In genomic region chr1:36816348-36816747, GRCh38 we compare ENCODE assay signal across 23 cellular contexts.
"Had no signal": no experiment of that assay in that cellular context is flagged by ENCODE, and none has a peak within 500 bp of the region (broad histone marks: within the 10 kb centered on the region; RNA-seq: fewer than 3 reads in every experiment).

No MANE protein-coding gene starts in this region.

- FAIRE-seq: colon had no signal

- H3K27me3 Mint-ChIP-seq: stimulated activated naive CD8-positive, alpha-beta T cell treated with anti-CD3 and anti-CD28 coated beads, Interleukin-15, amount 100 ng/mL, for 72 hours had no signal

- H3K9me3 Mint-ChIP-seq: dendritic cell treated with granulocyte-macrophage colony-stimulating factor and Interleukin-4, amounts not matched to agents 40 ng/mL and 50 ng/mL, for 4 days; effector memory CD8-positive, alpha-beta T cell; natural killer cell treated with Interleukin-12 subunit alpha and Interleukin-12 subunit beta and Interleukin-15 and Interleukin-18, amount 100 ng/mL, for 72 hours; stimulated activated naive B cell treated with anti-CD40 and anti-IgM and Interleukin-4, amounts not matched to agents 10 μg/mL and 1 μg/mL and 100 μg/mL, for 72 hours; stimulated activated naive CD8-positive, alpha-beta T cell treated with anti-CD3 and anti-CD28 coated beads, Interleukin-15, amount 100 ng/mL, for 72 hours had no signal

- H3K36me3 ChIP-seq: esophagus muscularis mucosa, prostate gland, right lobe of liver, transverse colon had no signal

- H3K9me3 ChIP-seq: esophagus muscularis mucosa, prostate gland, right lobe of liver, testis, transverse colon had no signal

- H3K4me3 Mint-ChIP-seq: dendritic cell treated with granulocyte-macrophage colony-stimulating factor and Interleukin-4, amounts not matched to agents 40 ng/mL and 50 ng/mL, for 4 days; effector memory CD8-positive, alpha-beta T cell; natural killer cell treated with Interleukin-12 subunit alpha and Interleukin-12 subunit beta and Interleukin-15 and Interleukin-18, amount 100 ng/mL, for 72 hours; stimulated activated naive B cell treated with anti-CD40 and anti-IgM and Interleukin-4, amounts not matched to agents 10 μg/mL and 1 μg/mL and 100 μg/mL, for 72 hours; stimulated activated naive CD8-positive, alpha-beta T cell treated with anti-CD3 and anti-CD28 coated beads, Interleukin-15, amount 100 ng/mL, for 72 hours had no signal

- H3K4me3 ChIP-seq: esophagus muscularis mucosa, lung, prostate gland, right lobe of liver, testis, transverse colon had no signal

- H3K27ac ChIP-seq: epithelial cell of prostate, esophagus muscularis mucosa, parathyroid adenoma, prostate gland, right lobe of liver, testis, transverse colon had no signal

- DNase-seq: effector memory CD8-positive, alpha-beta T cell; head of caudate nucleus; hippocampal formation; left colon; left ventricle myocardium superior; mesenchymal stem cell; midbrain; stimulated activated CD4-positive, alpha-beta T cell treated with anti-CD3 and anti-CD28 coated beads, Interleukin-15, amount 100 ng/mL, for 24 hours; stimulated activated CD4-positive, alpha-beta T cell treated with anti-CD3 and anti-CD28 coated beads, Interleukin-1b, Interleukin-23, amount 100 ng/mL, for 48 hours; stimulated activated CD4-positive, alpha-beta T cell treated with anti-CD3 and anti-CD28 coated beads, Interleukin-4, amount 100 ng/mL, for 4 hours; stimulated activated naive B cell treated with anti-CD40 and anti-IgM and Interleukin-4, amounts not matched to agents 10 μg/mL and 1 μg/mL and 100 μg/mL, for 72 hours; stimulated activated naive CD8-positive, alpha-beta T cell treated with anti-CD3 and anti-CD28 coated beads, Interleukin-15, amount 100 ng/mL, for 72 hours; testis; transverse colon had no signal

- H3K4me1 ChIP-seq: esophagus muscularis mucosa, parathyroid adenoma, prostate gland, right lobe of liver, testis, transverse colon had no signal

- H3K4me1 Mint-ChIP-seq: stimulated activated naive B cell treated with anti-CD40 and anti-IgM and Interleukin-4, amounts not matched to agents 10 μg/mL and 1 μg/mL and 100 μg/mL, for 72 hours; stimulated activated naive CD8-positive, alpha-beta T cell treated with anti-CD3 and anti-CD28 coated beads, Interleukin-15, amount 100 ng/mL, for 72 hours had no signal

- H3K9ac ChIP-seq: parathyroid adenoma had no signal

- H3K27ac Mint-ChIP-seq: dendritic cell treated with granulocyte-macrophage colony-stimulating factor and Interleukin-4, amounts not matched to agents 40 ng/mL and 50 ng/mL, for 4 days; effector memory CD8-positive, alpha-beta T cell; natural killer cell treated with Interleukin-12 subunit alpha and Interleukin-12 subunit beta and Interleukin-15 and Interleukin-18, amount 100 ng/mL, for 72 hours; stimulated activated naive B cell treated with anti-CD40 and anti-IgM and Interleukin-4, amounts not matched to agents 10 μg/mL and 1 μg/mL and 100 μg/mL, for 72 hours; stimulated activated naive CD8-positive, alpha-beta T cell treated with anti-CD3 and anti-CD28 coated beads, Interleukin-15, amount 100 ng/mL, for 72 hours had no signal

- H2AFZ ChIP-seq: parathyroid adenoma had no signal

- H3K79me2 ChIP-seq: parathyroid adenoma had no signal

- ATAC-seq: effector memory CD8-positive, alpha-beta T cell; left colon; left ventricle myocardium superior; natural killer cell treated with Interleukin-12 subunit alpha and Interleukin-12 subunit beta and Interleukin-15 and Interleukin-18, amount 100 ng/mL, for 72 hours; right lobe of liver; stimulated activated naive B cell treated with anti-CD40 and anti-IgM and Interleukin-4, amounts not matched to agents 10 μg/mL and 1 μg/mL and 100 μg/mL, for 72 hours; stimulated activated naive CD8-positive, alpha-beta T cell treated with anti-CD3 and anti-CD28 coated beads, Interleukin-15, amount 100 ng/mL, for 72 hours had no signal

- H3K36me3 Mint-ChIP-seq: natural killer cell treated with Interleukin-12 subunit alpha and Interleukin-12 subunit beta and Interleukin-15 and Interleukin-18, amount 100 ng/mL, for 72 hours; stimulated activated naive B cell treated with anti-CD40 and anti-IgM and Interleukin-4, amounts not matched to agents 10 μg/mL and 1 μg/mL and 100 μg/mL, for 72 hours had no signal

- H3K27me3 ChIP-seq: right lobe of liver, testis had no signal
